8 cellular contexts compared by ENCODE assay signal in the genomic region with DNA sequence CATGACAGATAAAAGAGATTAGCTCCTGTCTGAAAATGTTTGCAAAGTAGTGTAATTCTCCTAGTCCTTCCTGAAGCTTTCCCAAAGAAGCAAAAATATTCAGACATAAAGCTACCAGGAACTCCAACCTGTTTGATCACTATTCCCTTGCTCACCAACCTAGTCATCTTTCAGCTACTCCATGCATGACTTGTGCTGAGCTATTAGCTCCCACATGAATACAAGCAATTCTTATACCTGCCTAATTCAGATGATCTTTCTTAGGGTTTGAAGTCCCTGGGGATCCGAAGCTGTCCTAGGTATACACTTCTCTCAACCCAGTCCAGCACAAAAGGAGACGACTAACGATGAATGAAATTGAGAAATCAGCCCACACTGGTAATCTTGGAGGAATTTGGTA. TPM values are rescaled to one million over a fixed set of nuclear protein-coding genes. Genes with fewer than 3 reads are reported as not detected.
DNase-seq lines count a peak whose midpoint lies in the region; ATAC-seq and TF ChIP-seq lines count a peak whose summit lies in the region.

No MANE protein-coding gene starts in this region.

- TF ChIP-seq CTCF in WERI-Rb-1 (IDR thresholded peaks at IDR 0.05; ENCODE audit: low read depth, low read length) = no peak
- TF ChIP-seq CTCF in sigmoid colon (IDR thresholded peaks at IDR 0.05) = no peak

- no peak for TF ChIP-seq POLR2A in sigmoid colon (IDR thresholded peaks at IDR 0.05)

- peak overlapping the region; percentile 95 for H3K4me3 Mint-ChIP-seq in activated CD8-positive, alpha-beta memory T cell treated with anti-CD3 and anti-CD28 coated beads, Interleukin-2, amount 10 ng/mL, durations not matched to agents 7 days and 5 days

- H3K36me3 Mint-ChIP-seq in activated CD8-positive, alpha-beta memory T cell treated with anti-CD3 and anti-CD28 coated beads, Interleukin-2, amount 10 ng/mL, durations not matched to agents 7 days and 5 days = peaks cover 2% of the 10 kb centered on the region

- DNase-seq in activated CD8-positive, alpha-beta memory T cell treated with anti-CD3 and anti-CD28 coated beads, Interleukin-2, amount 10 ng/mL, durations not matched to agents 7 days and 5 days = no peak
- DNase-seq in activated CD8-positive, alpha-beta memory T cell treated with anti-CD3 and anti-CD28 coated beads, Interleukin-2, amount 50 U/mL, for 4 hours = no peak
- no peak for DNase-seq in WERI-Rb-1
- DNase-seq in glomerular visceral epithelial cell (ENCODE audit: extremely low spot score) = peak; percentile 71
- no peak for DNase-seq in sigmoid colon
- no peak for DNase-seq in cerebellum (ENCODE audit: low spot score)
- DNase-seq in activated CD8-positive, alpha-beta memory T cell treated with anti-CD3 and anti-CD28 coated beads, Interleukin-2, amount 50 U/mL, for 48 hours = no peak

- no peak for TF ChIP-seq EP300 in sigmoid colon (IDR thresholded peaks at IDR 0.05)

- H3K4me3 ChIP-seq in WERI-Rb-1 (ENCODE audit: low read depth, low read length) = peak overlapping the region; percentile 89
- peak overlapping the region; percentile 36 to 61 (median 60) for H3K4me3 ChIP-seq in sigmoid colon

- H3K4me1 ChIP-seq in sigmoid colon = peaks cover 0 to 16% (median 10%) of the 10 kb centered on the region in 4 donors

- peak overlapping the region; percentile 99 for H3K27ac Mint-ChIP-seq in activated CD8-positive, alpha-beta memory T cell treated with anti-CD3 and anti-CD28 coated beads, Interleukin-2, amount 10 ng/mL, durations not matched to agents 7 days and 5 days

- intact Hi-C loops in sigmoid colon (cut with DNase I) = loop anchor here (1.0 to 2.0 kb wide), 2 partner anchors 35 to 90 kb away; partner anchors contain the start of gene ZNF410

- no peaks in the 10 kb centered on the region; the same call in none of the 2 replicates for H3K36me3 ChIP-seq in WERI-Rb-1
- no peaks in the 10 kb centered on the region for H3K36me3 ChIP-seq in sigmoid colon

- no peak for ATAC-seq in activated CD8-positive, alpha-beta memory T cell treated with anti-CD3 and anti-CD28 coated beads, Interleukin-2, amount 10 ng/mL, durations not matched to agents 7 days and 5 days
- no peak for ATAC-seq in GM21529 (IDR thresholded peaks at IDR 0.05; ENCODE audit: unreplicated experiment)

- peaks cover 6% of the 10 kb centered on the region for H3K27me3 Mint-ChIP-seq in activated CD8-positive, alpha-beta memory T cell treated with anti-CD3 and anti-CD28 coated beads, Interleukin-2, amount 10 ng/mL, durations not matched to agents 7 days and 5 days

- no peaks in the 10 kb centered on the region for H3K9me3 ChIP-seq in WERI-Rb-1 (ENCODE audit: severe bottlenecking)
- H3K9me3 ChIP-seq in sigmoid colon = no peaks in the 10 kb centered on the region

- peaks cover 22% of the 10 kb centered on the region for H3K4me1 Mint-ChIP-seq in activated CD8-positive, alpha-beta memory T cell treated with anti-CD3 and anti-CD28 coated beads, Interleukin-2, amount 10 ng/mL, durations not matched to agents 7 days and 5 days

- CTCF ChIA-PET in activated CD8-positive, alpha-beta memory T cell treated with anti-CD3 and anti-CD28 coated beads, Interleukin-2, amount 10 ng/mL, durations not matched to agents 7 days and 5 days (lab: Charles Lee) = interaction anchor here (1.2 to 2.4 kb wide), 3 partner anchors 27 to 92 kb away, joined by 3 to 11 read pairs (median 4); a partner anchor contains a TSS

- no peaks in the 10 kb centered on the region for H3K9me3 Mint-ChIP-seq in activated CD8-positive, alpha-beta memory T cell treated with anti-CD3 and anti-CD28 coated beads, Interleukin-2, amount 10 ng/mL, durations not matched to agents 7 days and 5 days (ENCODE audit: low read depth)

- WGBS in sigmoid colon, 2 donors = 19 to 52% methylated on average over 3 of the region's 3 CpGs

- H3K27me3 ChIP-seq in WERI-Rb-1 (ENCODE audit: insufficient read depth, low read depth, severe bottlenecking) (no peaks in the 10 kb centered on the region), sigmoid colon (no peaks in the 10 kb centered on the region)

- H3K27ac ChIP-seq in WERI-Rb-1 = peak overlapping the region; percentile 90
- peak overlapping the region; percentile 89 to 93 (median 92) for H3K27ac ChIP-seq in sigmoid colon

RNA-seq across cellular contexts. Expression of gene PTGR2, which starts 0.7 kb away (rescaled TPM):
- 1 to 10 TPM; 1.6 to 3.5 TPM for total RNA-seq in activated CD8-positive, alpha-beta memory T cell treated with anti-CD3 and anti-CD28 coated beads, Interleukin-2, amount 10 ng/mL, durations not matched to agents 7 days and 5 days
- 10 to 100 TPM in 1 of 4 donors, 1 to 10 TPM in 3; 5.0 to 11.4 (median 6.3) TPM for total RNA-seq in sigmoid colon
- 1 to 10 TPM; 6.4 to 9.0 (median 6.6) TPM for polyA plus RNA-seq in sigmoid colon
- 8.8 TPM for total RNA-seq in cerebellum

RNA-seq across cellular contexts. Expression of gene ZNF410, which starts 35.7 kb away (rescaled TPM):
- 10 to 100 TPM; 55.1 to 58.1 TPM for total RNA-seq in activated CD8-positive, alpha-beta memory T cell treated with anti-CD3 and anti-CD28 coated beads, Interleukin-2, amount 10 ng/mL, durations not matched to agents 7 days and 5 days
- total RNA-seq in sigmoid colon (10 to 100 TPM; 45.1 to 67.8 (median 53.8) TPM), cerebellum (57.3 TPM)
- 10 to 100 TPM; 33.3 to 37.8 (median 35.4) TPM for polyA plus RNA-seq in sigmoid colon
